ENCODE assay signal across 2 cellular contexts in the genomic region with DNA sequence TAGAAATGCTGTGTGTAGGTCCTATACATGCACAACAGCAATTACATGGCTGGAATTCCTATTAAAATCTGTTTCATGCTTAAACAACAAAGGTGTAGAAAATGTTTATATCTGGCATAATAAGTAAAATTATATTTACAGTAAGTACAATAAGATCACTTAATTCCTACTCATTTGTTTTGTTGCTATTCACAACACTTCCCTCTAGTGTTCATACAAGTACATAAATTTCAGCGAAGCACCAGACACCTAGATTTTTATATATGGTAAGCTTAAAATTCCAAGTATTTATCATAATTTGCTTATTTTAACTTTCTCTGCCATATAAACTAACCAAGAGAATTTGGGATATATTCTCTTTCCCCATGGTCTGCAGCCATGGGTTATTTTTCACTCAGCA.
TF ChIP-seq lines count a peak whose summit lies in the region.

No MANE protein-coding gene starts in this region.

TF ChIP-seq in IMR-90, 13 proteins besides CTCF, POLR2A, EP300 and RAD21:
- no peak for TF ChIP-seq MAFK (IDR thresholded peaks at IDR 0.05; ENCODE audit: low read depth, low read length)
- no peak for TF ChIP-seq MXI1 (IDR thresholded peaks at IDR 0.05; ENCODE audit: borderline replicate concordance, low read depth, low read length)
- no peak for TF ChIP-seq CHD1 (IDR thresholded peaks at IDR 0.05; ENCODE audit: low read depth, low read length)
- TF ChIP-seq MAZ (IDR thresholded peaks at IDR 0.05; ENCODE audit: borderline replicate concordance, low read depth, low read length) = no peak
- peak; percentile 43; the same call in 1 of the 2 replicates for TF ChIP-seq SMC3 (IDR thresholded peaks at IDR 0.05; ENCODE audit: low read depth, low read length)
- no peak for TF ChIP-seq RFX5 (IDR thresholded peaks at IDR 0.05; ENCODE audit: low read depth, low read length)

TF ChIP-seq in HepG2, 621 proteins besides CTCF, POLR2A, EP300 and RAD21:
- 0 out of 2 replicates have a peak, but pooled peaks have one; percentile 12 for TF ChIP-seq STAG1 (CRISPR knock-in tag; IDR thresholded peaks at IDR 0.05)
- TF ChIP-seq, protein P1, sequence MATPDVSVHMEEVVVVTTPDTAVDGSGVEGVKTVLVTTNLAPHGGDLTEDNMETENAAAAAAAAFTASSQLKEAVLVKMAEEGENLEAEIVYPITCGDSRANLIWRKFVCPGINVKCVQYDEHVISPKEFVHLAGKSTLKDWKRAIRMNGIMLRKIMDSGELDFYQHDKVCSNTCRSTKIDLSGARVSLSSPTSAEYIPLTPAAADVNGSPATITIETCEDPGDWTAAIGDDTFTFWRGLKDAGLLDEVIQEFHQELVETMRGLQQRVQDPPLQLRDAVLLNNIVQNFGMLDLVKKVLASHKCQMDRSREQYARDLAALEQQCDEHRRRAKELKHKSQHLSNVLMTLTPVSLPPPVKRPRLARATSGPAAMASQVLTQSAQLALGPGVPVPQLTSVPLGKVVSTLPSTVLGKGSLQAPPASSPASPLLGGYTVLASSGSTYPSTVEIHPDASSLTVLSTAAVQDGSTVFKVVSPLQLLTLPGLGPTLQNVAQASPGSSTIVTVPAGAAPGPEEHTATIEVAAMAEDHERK (CRISPR knock-in tag; IDR thresholded peaks at IDR 0.05; ENCODE audit: low read depth) = no peak
- TF ChIP-seq, protein P2, sequence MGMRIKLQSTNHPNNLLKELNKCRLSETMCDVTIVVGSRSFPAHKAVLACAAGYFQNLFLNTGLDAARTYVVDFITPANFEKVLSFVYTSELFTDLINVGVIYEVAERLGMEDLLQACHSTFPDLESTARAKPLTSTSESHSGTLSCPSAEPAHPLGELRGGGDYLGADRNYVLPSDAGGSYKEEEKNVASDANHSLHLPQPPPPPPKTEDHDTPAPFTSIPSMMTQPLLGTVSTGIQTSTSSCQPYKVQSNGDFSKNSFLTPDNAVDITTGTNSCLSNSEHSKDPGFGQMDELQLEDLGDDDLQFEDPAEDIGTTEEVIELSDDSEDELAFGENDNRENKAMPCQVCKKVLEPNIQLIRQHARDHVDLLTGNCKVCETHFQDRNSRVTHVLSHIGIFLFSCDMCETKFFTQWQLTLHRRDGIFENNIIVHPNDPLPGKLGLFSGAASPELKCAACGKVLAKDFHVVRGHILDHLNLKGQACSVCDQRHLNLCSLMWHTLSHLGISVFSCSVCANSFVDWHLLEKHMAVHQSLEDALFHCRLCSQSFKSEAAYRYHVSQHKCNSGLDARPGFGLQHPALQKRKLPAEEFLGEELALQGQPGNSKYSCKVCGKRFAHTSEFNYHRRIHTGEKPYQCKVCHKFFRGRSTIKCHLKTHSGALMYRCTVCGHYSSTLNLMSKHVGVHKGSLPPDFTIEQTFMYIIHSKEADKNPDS (CRISPR knock-in tag; IDR thresholded peaks at IDR 0.05) = no peak
